13 cellular contexts compared by ENCODE assay signal in the genomic region with DNA sequence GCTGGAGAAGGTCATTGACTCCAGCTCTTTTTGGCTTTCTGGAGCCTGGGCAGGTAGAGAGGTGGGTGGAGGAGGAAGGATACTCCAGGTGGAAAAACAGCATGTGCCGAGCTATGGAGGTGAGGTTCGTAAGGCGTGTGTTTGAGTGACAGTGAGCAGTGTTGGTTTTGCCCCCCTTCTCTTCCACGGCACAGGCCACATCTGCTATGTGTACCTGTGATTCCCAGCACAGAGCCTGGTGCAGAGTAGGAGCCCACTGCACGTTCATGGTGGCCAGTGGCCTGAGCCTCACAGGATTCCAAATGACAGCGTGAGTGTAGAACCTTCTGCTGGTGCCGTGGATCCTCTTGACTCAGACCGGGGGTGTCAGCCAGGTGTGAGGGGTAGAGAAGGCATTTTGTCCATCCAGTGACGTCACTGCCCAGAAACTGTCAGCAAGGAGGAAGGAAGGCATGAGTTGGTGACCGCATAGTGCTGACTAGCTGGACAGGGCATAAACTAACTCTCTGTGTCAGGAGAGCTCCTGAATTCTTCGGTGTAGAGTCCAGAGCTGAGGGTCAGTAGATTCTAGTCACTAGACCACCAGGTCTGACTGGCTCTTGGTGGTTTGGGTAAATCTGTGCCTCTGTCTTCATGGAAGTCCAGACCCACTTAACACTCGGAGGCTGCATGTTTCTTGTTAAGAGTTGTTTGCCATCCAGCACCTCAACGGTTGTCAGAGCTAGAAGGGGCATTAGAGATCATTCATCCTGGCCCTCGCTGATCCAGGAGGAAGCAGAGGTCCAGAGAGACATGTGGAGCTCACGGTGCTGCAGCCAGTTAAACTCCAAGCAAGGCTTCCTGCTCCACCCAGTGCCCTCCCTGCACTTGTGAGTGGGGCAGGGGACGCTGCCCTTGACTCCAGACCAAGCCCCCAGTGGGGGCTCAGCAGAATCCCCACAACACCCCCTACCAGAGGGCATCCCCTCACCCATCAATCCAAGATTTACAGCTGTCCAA. TPM values are rescaled to one million over a fixed set of nuclear protein-coding genes. Genes with fewer than 3 reads are reported as not detected.
DNase-seq lines count a peak whose midpoint lies in the region; ATAC-seq, FAIRE-seq and TF ChIP-seq lines count a peak whose summit lies in the region.
"Had no signal": no experiment of that assay in that cellular context is flagged by ENCODE, and none has a peak within 500 bp of the region (broad histone marks: within the 10 kb centered on the region; RNA-seq: fewer than 3 reads in every experiment).

No MANE protein-coding gene starts in this region.

- peaks cover 11 to 12% of the 10 kb centered on the region in 2 donors for H3K4me1 ChIP-seq in small intestine (ENCODE audit: control insufficient read depth in 2 of 2, insufficient read depth in 1 of 2, low read depth in 1 of 2, low read length in 1 of 2)

- ATAC-seq in left colon (peak; percentile 23), GM21723 (IDR thresholded peaks at IDR 0.05; ENCODE audit: unreplicated experiment) (no peak)
- ATAC-seq: activated T-cell treated with anti-CD3 and anti-CD28 coated beads, Interleukin-2, amount 50 U/mL, for 72 hours; stimulated activated effector memory CD8-positive, alpha-beta T cell treated with anti-CD3 and anti-CD28 coated beads, Interleukin-12 subunit alpha, Interleukin-12 subunit beta, amount 100 ng/mL, for 72 hours had no signal

- TF ChIP-seq CTCF in VCaP (conservative IDR thresholded peaks at IDR 0.05) = no peak

- intact Hi-C loops in left colon (cut with DNase I, micrococcal nuclease) = no loop called here

- FAIRE-seq in small intestine (lab: Jason Lieb, UNC) = no peak
- FAIRE-seq: GM18507 had no signal

- H3K4me3 ChIP-seq in small intestine (ENCODE audit: low read depth in 1 of 2, low read length in 2 of 2) = no peak overlapping the region

- no peaks in the 10 kb centered on the region for H3K9me3 ChIP-seq in small intestine (ENCODE audit: control insufficient read depth, low read depth)

- DNase-seq in NCI-H146 (lab: John Stamatoyannopoulos, UW) (peak; percentile 36), NCI-H146 treated with DMSO at 0.1 percent for 48 hours (lab: John Stamatoyannopoulos, UW; ENCODE audit: unreplicated experiment) (no peak), left colon (peak; percentile 37 to 59), small intestine (peak; percentile 18), NCI-H526 treated with DMSO at 0.1 percent for 48 hours (lab: John Stamatoyannopoulos, UW) (no peak), EL (no peak)
- DNase-seq: activated CD4-positive, alpha-beta T cell treated with anti-CD3 and anti-CD28 coated beads for 4 hours; activated T-cell treated with anti-CD3 and anti-CD28 coated beads, Interleukin-2, amount 50 U/mL, for 72 hours; stimulated activated CD4-positive, alpha-beta T cell treated with anti-CD3 and anti-CD28 coated beads, Interleukin-4, amount 100 ng/mL, for 4 hours had no signal

- 28 to 71% (median 47%) methylated on average over 16 of the region's 16 CpGs for WGBS in small intestine, 3 donors

- H3K27ac ChIP-seq in VCaP (peak overlapping the region; percentile 61), small intestine (ENCODE audit: low read depth in 1 of 2, low read length in 1 of 2) (peak overlapping the region; percentile 50 to 90)

- H3K27me3 ChIP-seq in small intestine (ENCODE audit: control insufficient read depth in 2 of 2, insufficient read depth in 2 of 2, low read length in 2 of 2) = no peaks in the 10 kb centered on the region

- no peaks in the 10 kb centered on the region for H3K36me3 ChIP-seq in small intestine (ENCODE audit: control insufficient read depth in 2 of 2, insufficient read depth in 2 of 2, low read length in 2 of 2)

RNA-seq across cellular contexts. Expression of a gene that starts 3.8 kb away (rescaled TPM):
- total RNA-seq in left colon = 100 to 1,000 TPM; 254 to 280 TPM
- polyA plus RNA-seq in small intestine = 100 to 1,000 TPM in 1 of 3 donors, 10 to 100 TPM in 2; 18.1 to 115 (median 41.1) TPM

Comparison
In these comparisons a context has a peak if more than half of its experiments do, and no peak if none do; other contexts are left out.
1. DNase-seq: peak in NCI-H146 (single experiment), left colon (2 of 2) and small intestine (single experiment); none in NCI-H146 treated with DMSO at 0.1 percent for 48 hours (single experiment), NCI-H526 treated with DMSO at 0.1 percent for 48 hours (single experiment) and EL (single experiment).